ENCODE assay signal across 23 cellular contexts in genomic region chr21:26077523-26077922, GRCh38.
DNase-seq lines count a peak whose midpoint lies in the region; TF ChIP-seq lines count a peak whose summit lies in the region.
"Had no signal": no experiment of that assay in that cellular context is flagged by ENCODE, and none has a peak within 500 bp of the region (broad histone marks: within the 10 kb centered on the region; RNA-seq: fewer than 3 reads in every experiment).

No MANE protein-coding gene starts in this region.

- CTCF ChIA-PET in Calu3 (lab: Charles Lee): no interaction called here

- no peaks in the 10 kb centered on the region for H3K27me3 ChIP-seq in neuronal stem cell (ENCODE audit: control insufficient read depth in 3 of 3, insufficient read depth in 3 of 3, low read depth in 1 of 3, low read length in 3 of 3)

- H2AFZ ChIP-seq in neuronal stem cell (ENCODE audit: low read length): no peak overlapping the region

- no peak overlapping the region for H3K23ac ChIP-seq in neuronal stem cell (ENCODE audit: low read depth, low read length, poor library complexity)

- WGBS in neuronal stem cell (ENCODE audit: extremely low coverage in 2 of 2, insufficient read length in 2 of 2, insufficient replicate concordance in 1 of 2), 2 donors: no CpG with 5 or more reads among the region's 7 CpGs

- H3K9me3 Mint-ChIP-seq in brain: peaks cover 0 to 12% (median 4%) of the 10 kb centered on the region in 5 experiments
- H3K9me3 Mint-ChIP-seq in Calu3 (ENCODE audit: low read depth, unreplicated experiment): no peaks in the 10 kb centered on the region
- H3K9me3 Mint-ChIP-seq: central memory CD8-positive, alpha-beta T cell; T-helper 1 cell treated with Interleukin-12 subunit alpha and Interleukin-12 subunit beta and Interleukin-4 antibody, amounts not matched to agents 30 μg/mL and 1 μg/mL, for 36 hours had no signal

- DNase-seq in DMS 273 (lab: John Stamatoyannopoulos, UW; ENCODE audit: unreplicated experiment) (peak; percentile 92), NCI-H2171 (lab: John Stamatoyannopoulos, UW) (peak; percentile 90), left kidney (ENCODE audit: low read depth, low spot score) (peak; percentile 78), NCI-H748 treated with DMSO at 0.1 percent for 48 hours (lab: John Stamatoyannopoulos, UW) (no peak), Calu3 (no peak), neuronal stem cell (ENCODE audit: low spot score) (no peak), GF-D8 (lab: John Stamatoyannopoulos, UW) (no peak)
- DNase-seq: ACHN; activated CD4-positive, alpha-beta T cell treated with anti-CD3 and anti-CD28 coated beads, Interleukin-2, amount 50 U/mL, for 4 hours; activated T-cell treated with anti-CD3 and anti-CD28 coated beads for 4 hours; amygdala; DMS53; hippocampal formation; islet precursor cell; mesenchymal stem cell; NCI-H187; NCI-H510A treated with DMSO at 0.1 percent for 48 hours; SHP77 had no signal

- H3K18ac ChIP-seq in neuronal stem cell (ENCODE audit: low read length): no peak overlapping the region

- no peak overlapping the region for H3K14ac ChIP-seq in neuronal stem cell (ENCODE audit: low read length)

- H3K4me1 Mint-ChIP-seq in brain (peaks cover 60% of the 10 kb centered on the region), Calu3 (ENCODE audit: low read depth, unreplicated experiment) (peaks cover 9% of the 10 kb centered on the region)
- H3K4me1 Mint-ChIP-seq: central memory CD8-positive, alpha-beta T cell had no signal

- H3K36me3 ChIP-seq in neuronal stem cell (replicated peaks in 1 of 2; ENCODE audit: control insufficient read depth in 2 of 2, insufficient read depth in 2 of 2, low read length in 2 of 2): peaks cover 0 to 4% of the 10 kb centered on the region in 2 donors

- intact Hi-C loops in Calu3 (cut with micrococcal nuclease; ENCODE audit: unreplicated experiment): no loop called here

- no peak overlapping the region for H2BK12ac ChIP-seq in neuronal stem cell (ENCODE audit: low read length)

- H3K4me3 ChIP-seq in neuronal stem cell (ENCODE audit: low read length in 2 of 2): no peak overlapping the region

- H3K27me3 Mint-ChIP-seq in brain: no peaks in the 10 kb centered on the region
- H3K27me3 Mint-ChIP-seq in Calu3 (ENCODE audit: unreplicated experiment): no peaks in the 10 kb centered on the region
- H3K27me3 Mint-ChIP-seq: central memory CD8-positive, alpha-beta T cell had no signal

- BruUV-seq in Calu3 (replicated peaks; lab: Mats Ljungman, UMichigan): no TSS peak

- peaks cover 0 to 4% of the 10 kb centered on the region in 2 donors for H3K4me1 ChIP-seq in neuronal stem cell (ENCODE audit: control insufficient read depth in 2 of 2, insufficient read depth in 1 of 2, low read depth in 1 of 2, low read length in 2 of 2)

- H3K27ac ChIP-seq in neuronal stem cell (replicated peaks; ENCODE audit: low read length): no peak overlapping the region
- H3K27ac ChIP-seq: C4-2B, HL-60 had no signal

- H3K9me3 ChIP-seq in neuronal stem cell (replicated peaks in 1 of 2; ENCODE audit: control insufficient read depth in 2 of 2, insufficient read depth in 1 of 2, low read depth in 1 of 2, low read length in 2 of 2): no peaks in the 10 kb centered on the region

- H2AK5ac ChIP-seq in neuronal stem cell (ENCODE audit: low read depth, low read length): no peak overlapping the region

- no peak overlapping the region for H3K4ac ChIP-seq in neuronal stem cell (ENCODE audit: low read length)

- H3K79me1 ChIP-seq in neuronal stem cell (ENCODE audit: low read depth, low read length): peaks cover 2% of the 10 kb centered on the region

- no peak overlapping the region for H3K4me2 ChIP-seq in neuronal stem cell (ENCODE audit: insufficient read depth, low read length, poor library complexity, severe bottlenecking)

- H2BK5ac ChIP-seq in neuronal stem cell (ENCODE audit: low read length): no peak overlapping the region

- H3K9ac ChIP-seq in neuronal stem cell (ENCODE audit: low read depth, low read length, poor library complexity): no peak overlapping the region

- H3K4me3 Mint-ChIP-seq in brain (peak overlapping the region in 4 of 5 experiments; percentile 7 to 54 (median 34)), Calu3 (ENCODE audit: low read depth, unreplicated experiment) (no peak overlapping the region)
- H3K4me3 Mint-ChIP-seq: central memory CD8-positive, alpha-beta T cell; T-helper 1 cell treated with Interleukin-12 subunit alpha and Interleukin-12 subunit beta and Interleukin-4 antibody, amounts not matched to agents 30 μg/mL and 1 μg/mL, for 36 hours had no signal

- no peak overlapping the region for H4K8ac ChIP-seq in neuronal stem cell (ENCODE audit: low read depth, low read length)

- no peak overlapping the region for H4K91ac ChIP-seq in neuronal stem cell (ENCODE audit: low read depth, low read length, poor library complexity)

- no peak for TF ChIP-seq CTCF in brain (conservative IDR thresholded peaks at IDR 0.05)
- no peak for TF ChIP-seq CTCF in Calu3 (IDR thresholded peaks at IDR 0.05; ENCODE audit: unreplicated experiment)

- H3K36me3 Mint-ChIP-seq in brain (peaks cover 54% of the 10 kb centered on the region), Calu3 (ENCODE audit: insufficient read depth, unreplicated experiment) (no peaks in the 10 kb centered on the region)

- no peak overlapping the region for H2BK15ac ChIP-seq in neuronal stem cell (ENCODE audit: low read length)

- no peak overlapping the region for H2BK120ac ChIP-seq in neuronal stem cell (ENCODE audit: low read depth, low read length)

- H3K27ac Mint-ChIP-seq in brain: peak overlapping the region; percentile 28 to 93 (median 59)
- H3K27ac Mint-ChIP-seq in Calu3 (ENCODE audit: unreplicated experiment): no peak overlapping the region
- H3K27ac Mint-ChIP-seq: T-helper 1 cell treated with Interleukin-12 subunit alpha and Interleukin-12 subunit beta and Interleukin-4 antibody, amounts not matched to agents 30 μg/mL and 1 μg/mL, for 36 hours had no signal

Comparison
In these comparisons a context has a peak if more than half of its experiments do, and no peak if none do; other contexts are left out.
1. DNase-seq: peak in DMS 273 (single experiment), NCI-H2171 (single experiment) and left kidney (single experiment); none in NCI-H748 treated with DMSO at 0.1 percent for 48 hours (single experiment), Calu3 (single experiment), neuronal stem cell (single experiment) and GF-D8 (single experiment).